11 cellular contexts compared by ENCODE assay signal in genomic region chr15:68389936-68390790, GRCh38. TPM values are rescaled to one million over a fixed set of nuclear protein-coding genes. Genes with fewer than 3 reads are reported as not detected.
DNase-seq lines count a peak whose midpoint lies in the region; ATAC-seq and TF ChIP-seq lines count a peak whose summit lies in the region.
"Had no signal": no experiment of that assay in that cellular context is flagged by ENCODE, and none has a peak within 500 bp of the region (broad histone marks: within the 10 kb centered on the region; RNA-seq: fewer than 3 reads in every experiment).

No MANE protein-coding gene starts in this region.

- H2AFZ ChIP-seq in ACC112 (ENCODE audit: low read length, unreplicated experiment): no peak overlapping the region

- H3K27me3 ChIP-seq in ACC112 (ENCODE audit: insufficient read depth, low read length): no peaks in the 10 kb centered on the region

- peak overlapping the region; percentile 64 for H3K27ac ChIP-seq in ACC112 (ENCODE audit: low read depth, low read length)

- no peak for TF ChIP-seq CTCF in fibroblast of pulmonary artery (IDR thresholded peaks at IDR 0.05; ENCODE audit: low read length, missing control alignments)

- ATAC-seq in GM19395 (IDR thresholded peaks at IDR 0.05; ENCODE audit: unreplicated experiment) (peak; percentile 50), HG03469 (IDR thresholded peaks at IDR 0.05; ENCODE audit: unreplicated experiment) (no peak), HG03342 (IDR thresholded peaks at IDR 0.05; ENCODE audit: unreplicated experiment) (no peak)

- DNase-seq in RPMI7951 (ENCODE audit: low read depth) (peak; percentile 98), fibroblast of pulmonary artery (ENCODE audit: low read depth) (peak; percentile 86), DMS153 treated with DMSO at 0.1 percent for 48 hours (lab: John Stamatoyannopoulos, UW; ENCODE audit: unreplicated experiment) (no peak), LoVo (ENCODE audit: low spot score) (no peak)
- DNase-seq: DMS53, glutamatergic neuron had no signal

- no peaks in the 10 kb centered on the region for H3K36me3 ChIP-seq in ACC112 (ENCODE audit: insufficient read depth, low read length)

- H3K4me3 ChIP-seq in ACC112 (ENCODE audit: low read depth, low read length) (no peak overlapping the region), fibroblast of pulmonary artery (replicated peaks; ENCODE audit: low read depth, low read length) (no peak overlapping the region)

- H3K4me1 ChIP-seq in ACC112 (ENCODE audit: control insufficient read depth, insufficient read depth, low read length, unreplicated experiment): peaks cover 13% of the 10 kb centered on the region

- no peaks in the 10 kb centered on the region for H3K79me2 ChIP-seq in ACC112 (ENCODE audit: control insufficient read depth, insufficient read depth, low read length, unreplicated experiment)

RNA-seq across cellular contexts. Expression of gene ITGA11, which starts 41.8 kb away (rescaled TPM):
- total RNA-seq in RPMI7951 (2014; rRNA removed; shearing (Covaris generic)): 90.7 and 102 TPM in 2 replicates
- total RNA-seq: HT-29 had no signal

Comparison
In these comparisons a context has a peak if more than half of its experiments do, and no peak if none do; other contexts are left out.
1. DNase-seq: peak in RPMI7951 (single experiment) and fibroblast of pulmonary artery (single experiment); none in DMS153 treated with DMSO at 0.1 percent for 48 hours (single experiment) and LoVo (single experiment).